Comparison of ENCODE assay signal across 7 cellular contexts in genomic region chr3:179828738-179829137, GRCh38.
"Had no signal": no experiment of that assay in that cellular context is flagged by ENCODE, and none has a peak within 500 bp of the region (broad histone marks: within the 10 kb centered on the region; RNA-seq: fewer than 3 reads in every experiment).

No MANE protein-coding gene starts in this region.

- ATAC-seq: K562 had no signal

- H3K4me2 ChIP-seq: GM23338 had no signal

- H2AFZ ChIP-seq: GM23338 had no signal

- H3K4me3 ChIP-seq: GM23338, K562 had no signal

- DNase-seq: HCEC 1CT, IMR-90, KG1 had no signal

- FAIRE-seq: H54, HTR-8/SVneo, K562 had no signal
